ENCODE assay signal across 1 cellular context in genomic region chr1:84603941-84604830, GRCh38.
TF ChIP-seq lines count a peak whose summit lies in the region.

No MANE protein-coding gene starts in this region.

TF ChIP-seq in HepG2, 621 proteins besides CTCF, POLR2A, EP300 and RAD21 (continued from another document):
- TF ChIP-seq ZNF503 (CRISPR knock-in tag; IDR thresholded peaks at IDR 0.05) = no peak
- TF ChIP-seq NFIC (IDR thresholded peaks at IDR 0.05; ENCODE audit: low read length) = no peak
- no peak for TF ChIP-seq RBM39 (IDR thresholded peaks at IDR 0.05; ENCODE audit: low read depth, low read length, poor library complexity, severe bottlenecking)
- TF ChIP-seq KAT7 (CRISPR knock-in tag; IDR thresholded peaks at IDR 0.05; ENCODE audit: borderline replicate concordance) = no peak
- TF ChIP-seq ZNF792 (CRISPR knock-in tag; IDR thresholded peaks at IDR 0.05) = no peak
- no peak for TF ChIP-seq ZNF264 (CRISPR knock-in tag; IDR thresholded peaks at IDR 0.05)
- no peak for TF ChIP-seq TSC22D2 (CRISPR knock-in tag; IDR thresholded peaks at IDR 0.05; ENCODE audit: borderline replicate concordance)
- TF ChIP-seq ZNF770 (CRISPR knock-in tag; IDR thresholded peaks at IDR 0.05) = 0 out of 2 replicates have a peak, but pooled peaks have one; percentile 37
- TF ChIP-seq NCOR1 (IDR thresholded peaks at IDR 0.05; ENCODE audit: borderline replicate concordance, low read length) = no peak
- no peak for TF ChIP-seq ZNF230 (CRISPR knock-in tag; IDR thresholded peaks at IDR 0.05)
- no peak for TF ChIP-seq PRDM10 (CRISPR knock-in tag; IDR thresholded peaks at IDR 0.05; ENCODE audit: low read depth)
- TF ChIP-seq ISL2 (CRISPR knock-in tag; IDR thresholded peaks at IDR 0.05) = no peak
- no peak for TF ChIP-seq ZNF430 (CRISPR knock-in tag; IDR thresholded peaks at IDR 0.05)
- no peak for TF ChIP-seq SSRP1 (CRISPR knock-in tag; IDR thresholded peaks at IDR 0.05)
- no peak for TF ChIP-seq RAD51 (IDR thresholded peaks at IDR 0.05; ENCODE audit: borderline replicate concordance)
- TF ChIP-seq NFAT5 (CRISPR knock-in tag; IDR thresholded peaks at IDR 0.05) = no peak
- no peak for TF ChIP-seq AKAP8 (CRISPR knock-in tag; IDR thresholded peaks at IDR 0.05)
- no peak for TF ChIP-seq NFE2 (CRISPR knock-in tag; IDR thresholded peaks at IDR 0.05)
- TF ChIP-seq HMGA1 (CRISPR knock-in tag; conservative IDR thresholded peaks at IDR 0.05) = no peak
- no peak for TF ChIP-seq CBX1 (IDR thresholded peaks at IDR 0.05; ENCODE audit: low read depth)
- TF ChIP-seq ZNF652 (CRISPR knock-in tag; IDR thresholded peaks at IDR 0.05; ENCODE audit: borderline replicate concordance, low read depth) = no peak
- peak; percentile 30; the same call in 1 of the 2 replicates for TF ChIP-seq RFX1 (IDR thresholded peaks at IDR 0.05)
- TF ChIP-seq ARNT (IDR thresholded peaks at IDR 0.05) = no peak
- no peak for TF ChIP-seq HOMEZ (CRISPR knock-in tag; IDR thresholded peaks at IDR 0.05; ENCODE audit: low read depth)
- no peak for TF ChIP-seq RELA (CRISPR knock-in tag; IDR thresholded peaks at IDR 0.05)
- TF ChIP-seq ZBTB42 (CRISPR knock-in tag; IDR thresholded peaks at IDR 0.05) = no peak
- TF ChIP-seq ZNF704 (CRISPR knock-in tag; IDR thresholded peaks at IDR 0.05; ENCODE audit: borderline replicate concordance) = no peak
- peak; percentile 68; the same call in 1 of the 2 replicates for TF ChIP-seq SMAD3 (CRISPR knock-in tag; IDR thresholded peaks at IDR 0.05)
- TF ChIP-seq ARID3A (IDR thresholded peaks at IDR 0.05; ENCODE audit: low read depth, low read length) = 0 out of 2 replicates have a peak, but pooled peaks have one; percentile 34
- TF ChIP-seq CERS6 (CRISPR knock-in tag; IDR thresholded peaks at IDR 0.05) = no peak
